ENCODE assay signal across 7 cellular contexts in the genomic region with DNA sequence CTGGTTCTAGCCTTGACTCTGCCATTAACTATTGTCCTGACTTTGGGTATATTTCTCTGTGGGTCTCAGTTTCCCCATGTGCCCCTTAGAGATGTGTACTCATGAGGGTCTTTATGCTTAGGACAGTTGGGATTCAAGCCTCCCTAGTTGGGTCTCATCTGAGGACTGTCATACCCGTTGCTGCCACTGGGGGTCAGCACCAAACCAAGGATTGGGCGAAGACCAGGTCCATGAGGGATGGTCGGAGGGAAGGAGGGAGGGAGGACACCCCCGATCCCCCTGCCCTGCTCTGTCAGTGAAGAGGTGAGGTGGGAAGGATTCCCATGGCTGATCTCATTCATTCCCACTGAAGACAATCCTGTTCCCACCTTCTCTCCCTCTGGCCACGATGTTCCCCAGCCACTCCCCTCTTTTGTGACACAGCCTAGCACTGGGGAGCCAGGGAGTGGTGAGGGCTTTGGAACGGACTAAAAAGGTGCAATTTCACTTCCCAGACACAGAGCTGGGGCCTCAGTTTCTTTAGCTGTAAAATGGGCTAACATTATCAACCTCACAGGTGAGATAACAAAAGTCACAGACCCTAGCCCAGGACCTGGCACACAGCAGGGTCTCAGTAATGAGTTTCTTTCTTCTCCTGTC. TPM values are rescaled to one million over a fixed set of nuclear protein-coding genes. Genes with fewer than 3 reads are reported as not detected.
DNase-seq lines count a peak whose midpoint lies in the region; ATAC-seq and TF ChIP-seq lines count a peak whose summit lies in the region.

No MANE protein-coding gene starts in this region.

- intact Hi-C loops in ascending aorta (cut with DNase I) = loop anchor here (1.0 kb wide), 1 partner anchor 87 kb away; no protein-coding TSS in a partner anchor

- H3K27ac ChIP-seq in HL-60 (replicated peaks) = no peak overlapping the region
- no peak overlapping the region for H3K27ac ChIP-seq in ascending aorta

- DNase-seq in GDM1 (lab: John Stamatoyannopoulos, UW) (peak; percentile 31), HL-60 (ENCODE audit: low read depth in 1 of 2, low spot score in 1 of 2) (peak in 1 of 2 experiments; percentile 52), T-helper 2 cell (peak; percentile 42 to 68 (median 57)), ascending aorta (ENCODE audit: low spot score in 2 of 2) (peak; percentile 33 to 82), hepatic stellate cell (ENCODE audit: low spot score) (peak; percentile 80)
- DNase-seq in stimulated activated CD4-positive, alpha-beta T cell treated with anti-CD3 and anti-CD28 coated beads, Interleukin-12 subunit alpha, Interleukin-12 subunit beta, amount 100 ng/mL, for 4 hours = peak; percentile 76

- peaks cover 0 to 4% of the 10 kb centered on the region in 2 donors for H3K36me3 ChIP-seq in ascending aorta

- ATAC-seq in GM18909 (IDR thresholded peaks at IDR 0.05; ENCODE audit: poor library complexity, unreplicated experiment) = no peak

- TF ChIP-seq CTCF in HL-60 (IDR thresholded peaks at IDR 0.05; ENCODE audit: insufficient read depth, low read length) (peak; percentile 89), ascending aorta (IDR thresholded peaks at IDR 0.05) (peak; percentile 94 to 96 (median 95))

- no peaks in the 10 kb centered on the region for H3K9me3 ChIP-seq in ascending aorta

- H3K27me3 ChIP-seq in HL-60 (ENCODE audit: insufficient read depth, poor library complexity, severe bottlenecking) (peaks cover 2% of the 10 kb centered on the region), ascending aorta (no peaks in the 10 kb centered on the region)

- no peaks in the 10 kb centered on the region for H3K4me1 ChIP-seq in ascending aorta

- H3K4me3 ChIP-seq in HL-60 (replicated peaks; ENCODE audit: insufficient read depth, low read length) (no peak overlapping the region), ascending aorta (no peak overlapping the region)

RNA-seq across cellular contexts. Expression of gene KLHL35, which starts 12.4 kb away (rescaled TPM):
- total RNA-seq in ascending aorta = not detected

RNA-seq across cellular contexts. Expression of gene RPS3, which starts 46.1 kb away (rescaled TPM):
- total RNA-seq in ascending aorta = 511 TPM
